Comparison of ENCODE assay signal across 8 cellular contexts in the genomic region with DNA sequence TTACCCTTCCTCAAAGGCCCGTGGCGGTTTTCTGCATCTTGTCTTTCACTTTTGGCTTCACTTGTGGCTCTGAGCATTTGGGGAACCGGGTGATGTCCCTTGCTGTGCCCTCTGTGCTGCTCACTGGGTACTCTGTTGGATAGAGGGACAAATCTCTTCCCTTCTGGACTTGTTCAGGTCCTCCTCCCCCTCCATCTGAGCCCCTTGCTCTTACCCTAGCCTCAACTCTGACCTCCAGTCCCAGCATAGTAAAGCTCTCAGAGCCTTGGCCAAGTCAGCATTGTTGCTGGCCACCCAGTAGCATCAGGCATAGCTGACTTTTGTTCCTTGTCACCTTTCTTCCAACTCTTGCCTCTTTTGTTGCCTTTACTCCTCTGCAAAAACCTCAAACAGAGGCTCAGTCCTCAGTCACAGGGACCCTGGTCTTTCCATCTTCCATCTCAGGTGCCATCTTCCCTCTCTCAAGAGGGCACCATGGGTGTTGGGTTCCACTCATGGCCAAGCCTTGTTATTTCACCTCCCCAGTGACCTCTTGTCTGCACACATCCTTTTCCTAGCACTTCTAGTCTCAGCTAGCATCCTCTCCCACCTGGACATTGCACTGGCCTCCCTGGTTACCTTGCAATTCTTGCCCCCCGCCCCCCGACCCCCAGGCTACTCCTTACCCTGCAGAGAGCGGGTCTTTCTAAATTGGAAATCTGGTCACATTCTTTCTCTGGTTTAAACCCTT. TPM values are rescaled to one million over a fixed set of nuclear protein-coding genes. Genes with fewer than 3 reads are reported as not detected.
DNase-seq lines count a peak whose midpoint lies in the region; ATAC-seq and TF ChIP-seq lines count a peak whose summit lies in the region.

No MANE protein-coding gene starts in this region.

- DNase-seq in heart right ventricle (peak in 1 of 2 donors; percentile 78), left cardiac atrium (no peak), T-cell (peak in 32 of 34 experiments; percentile 62 to 85 (median 73)), mucosa of descending colon (no peak), stomach (peak; percentile 78), kidney tubule cell (ENCODE audit: low spot score) (no peak)
- peak; percentile 52 to 68 for DNase-seq in central memory CD8-positive, alpha-beta T cell (ENCODE audit: low spot score in 2 of 2)

- peak overlapping the region; percentile 99 for H3K27ac Mint-ChIP-seq in T-cell
- peak overlapping the region; percentile 93 for H3K27ac Mint-ChIP-seq in central memory CD8-positive, alpha-beta T cell (ENCODE audit: low read depth)

- 46 to 47% methylated on average over 6 of the region's 6 CpGs for WGBS in heart right ventricle, 2 donors
- 41 to 49% (median 44%) methylated on average over 6 of the region's 6 CpGs for WGBS in stomach, 5 donors

- no peak for TF ChIP-seq POLR2A in stomach (IDR thresholded peaks at IDR 0.05)

- POLR2A ChIA-PET in T-cell (lab: Charles Lee), result interaction anchor here (0.6 to 0.7 kb wide), 3 partner anchors 29 to 457 kb away, joined by 3 read pairs; no protein-coding TSS in a partner anchor

- H3K4me1 ChIP-seq in heart right ventricle, result peaks cover 4 to 51% (median 33%) of the 10 kb centered on the region in 9 donors
- H3K4me1 ChIP-seq in mucosa of descending colon (ENCODE audit: low read depth), result peaks cover 22% of the 10 kb centered on the region
- peaks cover 27 to 49% (median 44%) of the 10 kb centered on the region in 4 donors for H3K4me1 ChIP-seq in stomach

- H3K4me3 ChIP-seq in heart right ventricle (peak overlapping the region; percentile 70 to 96 (median 86)), mucosa of descending colon (peak overlapping the region; percentile 90), stomach (peak overlapping the region; percentile 75 to 89 (median 88))

- peaks cover 25% of the 10 kb centered on the region for H3K36me3 Mint-ChIP-seq in T-cell
- peaks cover 38% of the 10 kb centered on the region for H3K36me3 Mint-ChIP-seq in central memory CD8-positive, alpha-beta T cell (ENCODE audit: insufficient read depth)

- CTCF ChIA-PET in T-cell (lab: Charles Lee), result no interaction called here

- no peak for TF ChIP-seq EP300 in stomach (IDR thresholded peaks at IDR 0.05)

- H3K27me3 ChIP-seq in heart right ventricle (no peaks in the 10 kb centered on the region), stomach (no peaks in the 10 kb centered on the region)

- peaks cover 0 to 62% (median 18%) of the 10 kb centered on the region in 9 donors for H3K36me3 ChIP-seq in heart right ventricle
- H3K36me3 ChIP-seq in mucosa of descending colon (ENCODE audit: low read depth), result no peaks in the 10 kb centered on the region
- peaks cover 5 to 48% (median 29%) of the 10 kb centered on the region in 4 donors for H3K36me3 ChIP-seq in stomach

- no peaks in the 10 kb centered on the region for H3K9me3 Mint-ChIP-seq in T-cell
- H3K9me3 Mint-ChIP-seq in central memory CD8-positive, alpha-beta T cell, result no peaks in the 10 kb centered on the region

- TF ChIP-seq CTCF in heart right ventricle (IDR thresholded peaks at IDR 0.05), result no peak
- no peak for TF ChIP-seq CTCF in mucosa of descending colon (IDR thresholded peaks at IDR 0.05)
- TF ChIP-seq CTCF in stomach (IDR thresholded peaks at IDR 0.05), result no peak

- intact Hi-C loops in heart right ventricle (cut with DNase I) (loop anchor here in 5 of 10 donors (2.0 to 10.0 kb wide), 6 partner anchors 30 to 412 kb away; a partner anchor contains a TSS), left cardiac atrium (cut with DNase I) (no loop called here), mucosa of descending colon (cut with DNase I, micrococcal nuclease) (loop anchor here in 1 of 2 donors (10.0 kb wide), 1 partner anchor 52 kb away; a partner anchor contains a TSS), stomach (cut with DNase I; ENCODE audit: low total_unique reads) (loop anchor here (10.0 kb wide), 1 partner anchor 112 kb away; no protein-coding TSS in a partner anchor)

- H3K4me3 Mint-ChIP-seq in T-cell, result peak overlapping the region; percentile 98 to 99 (median 99)
- peak overlapping the region; percentile 100 for H3K4me3 Mint-ChIP-seq in central memory CD8-positive, alpha-beta T cell

- H3K9me3 ChIP-seq in heart right ventricle (no peaks in the 10 kb centered on the region), mucosa of descending colon (no peaks in the 10 kb centered on the region), stomach (no peaks in the 10 kb centered on the region)

- H3K27me3 Mint-ChIP-seq in T-cell, result no peaks in the 10 kb centered on the region
- no peaks in the 10 kb centered on the region for H3K27me3 Mint-ChIP-seq in central memory CD8-positive, alpha-beta T cell

- H3K4me1 Mint-ChIP-seq in T-cell, result peaks cover 47 to 59% (median 54%) of the 10 kb centered on the region in 3 donors
- peaks cover 46% of the 10 kb centered on the region for H3K4me1 Mint-ChIP-seq in central memory CD8-positive, alpha-beta T cell

- ATAC-seq in heart right ventricle, result no peak
- ATAC-seq in left cardiac atrium, result no peak
- ATAC-seq in HG03097 (IDR thresholded peaks at IDR 0.05; ENCODE audit: low FRiP score, unreplicated experiment), result peak; percentile 47
- ATAC-seq in T-cell (replicated peaks in 1 of 4), result peak; percentile 54 to 61 (median 59)
- peak; percentile 47 for ATAC-seq in central memory CD8-positive, alpha-beta T cell (replicated peaks; ENCODE audit: extremely low read depth, poor library complexity, severe bottlenecking)
- ATAC-seq in mucosa of descending colon, result no peak

- H3K27ac ChIP-seq in heart right ventricle, result peak overlapping the region; percentile 70 to 98 (median 95)
- H3K27ac ChIP-seq in stomach, result peak overlapping the region; percentile 81 to 99 (median 97)

RNA-seq across cellular contexts. Expression of a gene that starts 0.4 kb away (rescaled TPM):
- total RNA-seq in heart right ventricle (100 to 1,000 TPM in 1 of 10 donors, 10 to 100 TPM in 9; 48.9 to 164 (median 62.8) TPM), left cardiac atrium (10 to 100 TPM; 54.9 to 64.5 TPM), T-cell (100 to 1,000 TPM; 118 to 214 (median 165) TPM), mucosa of descending colon (100 to 1,000 TPM in 2 of 3 donors, 10 to 100 TPM in 1; 96.9 to 175 (median 139) TPM), stomach (10 to 100 TPM; 22.8 to 85.8 (median 52.5) TPM)
- polyA plus RNA-seq in heart right ventricle (100 to 1,000 TPM in 1 of 2 donors, 10 to 100 TPM in 1; 87.4 to 170 TPM), stomach (100 to 1,000 TPM; 128 to 205 (median 134) TPM)

RNA-seq across cellular contexts. Expression of a gene that starts 5.4 kb away (rescaled TPM):
- total RNA-seq in heart right ventricle, result 1 to 10 TPM in 2 of 10 donors, under 1 TPM in 8; 0.39 to 1.6 (median 0.84) TPM
- 1 to 10 TPM in 1 of 2 donors, under 1 TPM in 1; 0.74 to 2.0 TPM for polyA plus RNA-seq in heart right ventricle
- under 1 TPM; 0.76 to 0.97 TPM for total RNA-seq in left cardiac atrium
- total RNA-seq in T-cell, result 10 to 100 TPM in 4 of 5 donors, 1 to 10 TPM in 1; 9.4 to 14.2 (median 13.2) TPM
- total RNA-seq in mucosa of descending colon, result 1 to 10 TPM in 1 of 3 donors, under 1 TPM in 2; 0.61 to 2.3 (median 0.80) TPM
- total RNA-seq in stomach, result 10 to 100 TPM in 1 of 5 donors, 1 to 10 TPM in 2, under 1 TPM in 1, not detected in 1; 0.37 to 11.0 (median 4.0) TPM
- 1 to 10 TPM in 2 of 3 donors, under 1 TPM in 1; 0.62 to 2.1 (median 1.3) TPM for polyA plus RNA-seq in stomach

RNA-seq across cellular contexts. Expression of a gene that starts 6.9 kb away (rescaled TPM):
- total RNA-seq in heart right ventricle (10 to 100 TPM; 14.4 to 24.6 (median 20.6) TPM), left cardiac atrium (10 to 100 TPM; 12.8 to 22.6 TPM), T-cell (10 to 100 TPM in 4 of 5 donors, 1 to 10 TPM in 1; 9.8 to 20.7 (median 18.7) TPM), mucosa of descending colon (10 to 100 TPM in 1 of 3 donors, 1 to 10 TPM in 2; 2.2 to 20.3 (median 9.4) TPM), stomach (10 to 100 TPM; 10.1 to 20.1 (median 12.8) TPM)
- polyA plus RNA-seq in heart right ventricle (10 to 100 TPM; 18.1 to 96.5 TPM), stomach (10 to 100 TPM; 18.6 to 20.7 (median 19.2) TPM)

RNA-seq across cellular contexts. Expression of a gene that starts 31.4 kb away (rescaled TPM):
- total RNA-seq in heart right ventricle (100 to 1,000 TPM in 1 of 10 donors, 10 to 100 TPM in 9; 70.9 to 107 (median 86.6) TPM), left cardiac atrium (10 to 100 TPM; 52.0 to 98.2 TPM), T-cell (10 to 100 TPM; 23.3 to 39.6 (median 33.7) TPM), mucosa of descending colon (10 to 100 TPM in 2 of 3 donors, 1 to 10 TPM in 1; 4.0 to 68.5 (median 22.2) TPM), stomach (100 to 1,000 TPM in 1 of 5 donors, 10 to 100 TPM in 4; 12.7 to 136 (median 25.9) TPM)
- polyA plus RNA-seq in heart right ventricle (100 to 1,000 TPM in 1 of 2 donors, 10 to 100 TPM in 1; 70.1 to 116 TPM), stomach (10 to 100 TPM in 2 of 3 donors, 1 to 10 TPM in 1; 5.7 to 19.8 (median 16.2) TPM)

RNA-seq across cellular contexts. Expression of a gene that starts 43.3 kb away (rescaled TPM):
- total RNA-seq in heart right ventricle (under 1 TPM in 1 of 10 donors, not detected in 9; 0.34 TPM), left cardiac atrium (not detected), T-cell (1 to 10 TPM in 4 of 5 donors, under 1 TPM in 1; 0.48 to 1.5 (median 1.1) TPM), mucosa of descending colon (not detected), stomach (not detected)
- polyA plus RNA-seq in heart right ventricle (under 1 TPM in 1 of 2 donors, not detected in 1; 0.01 TPM), stomach (not detected)

Comparison
In these comparisons a context has a peak if more than half of its experiments do, and no peak if none do; other contexts are left out.
1. ATAC-seq: peak in HG03097 (single experiment), T-cell (4 of 4) and central memory CD8-positive, alpha-beta T cell (single experiment); none in heart right ventricle (0 of 8), left cardiac atrium (0 of 2) and mucosa of descending colon (single experiment).
2. DNase-seq: peak in T-cell (32 of 34), central memory CD8-positive, alpha-beta T cell (2 of 2) and stomach (single experiment); none in left cardiac atrium (single experiment), mucosa of descending colon (0 of 3) and kidney tubule cell (single experiment).
3. Peak in every context shown above with its lines, with median percentiles within 50 percentile points of each other: H3K4me3 ChIP-seq.